In genomic region chr7:116211913-116212596, GRCh38 we compare ENCODE assay signal across 1 cellular context.
TF ChIP-seq lines count a peak whose summit lies in the region.

No MANE protein-coding gene starts in this region.

TF ChIP-seq in IMR-90, 13 proteins besides CTCF, POLR2A, EP300 and RAD21 (continued from another document):
- TF ChIP-seq USF2 (IDR thresholded peaks at IDR 0.05; ENCODE audit: low read depth, low read length) (no peak), BHLHE40 (IDR thresholded peaks at IDR 0.05; ENCODE audit: low read depth, low read length) (no peak)
TF ChIP-seq in IMR-90: peak in this region for 0.
